ENCODE assay signal across 1 cellular context in the genomic region with DNA sequence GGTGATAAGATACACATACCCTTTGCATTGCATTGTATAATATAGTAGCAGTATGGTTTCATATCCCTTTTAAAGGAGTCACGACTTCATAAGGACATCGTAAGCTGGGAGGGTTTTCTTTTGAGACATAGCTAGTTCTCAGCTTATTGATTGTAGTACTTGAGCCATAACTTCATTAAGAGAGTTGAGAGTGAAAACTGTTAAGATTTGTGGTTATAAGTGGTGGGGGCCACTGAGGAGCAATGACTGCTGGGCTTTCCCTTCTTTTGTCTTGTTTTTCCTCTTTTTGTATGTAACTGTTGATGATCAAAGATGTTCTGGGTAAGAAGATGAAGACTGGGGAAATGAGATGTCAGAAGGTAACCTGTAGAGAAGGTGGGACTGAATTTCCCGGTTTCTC.
TF ChIP-seq lines count a peak whose summit lies in the region.

No MANE protein-coding gene starts in this region.

TF ChIP-seq in WTC11, 78 proteins besides CTCF, POLR2A, EP300 and RAD21 (continued from another document):
- TF ChIP-seq, protein P1, sequence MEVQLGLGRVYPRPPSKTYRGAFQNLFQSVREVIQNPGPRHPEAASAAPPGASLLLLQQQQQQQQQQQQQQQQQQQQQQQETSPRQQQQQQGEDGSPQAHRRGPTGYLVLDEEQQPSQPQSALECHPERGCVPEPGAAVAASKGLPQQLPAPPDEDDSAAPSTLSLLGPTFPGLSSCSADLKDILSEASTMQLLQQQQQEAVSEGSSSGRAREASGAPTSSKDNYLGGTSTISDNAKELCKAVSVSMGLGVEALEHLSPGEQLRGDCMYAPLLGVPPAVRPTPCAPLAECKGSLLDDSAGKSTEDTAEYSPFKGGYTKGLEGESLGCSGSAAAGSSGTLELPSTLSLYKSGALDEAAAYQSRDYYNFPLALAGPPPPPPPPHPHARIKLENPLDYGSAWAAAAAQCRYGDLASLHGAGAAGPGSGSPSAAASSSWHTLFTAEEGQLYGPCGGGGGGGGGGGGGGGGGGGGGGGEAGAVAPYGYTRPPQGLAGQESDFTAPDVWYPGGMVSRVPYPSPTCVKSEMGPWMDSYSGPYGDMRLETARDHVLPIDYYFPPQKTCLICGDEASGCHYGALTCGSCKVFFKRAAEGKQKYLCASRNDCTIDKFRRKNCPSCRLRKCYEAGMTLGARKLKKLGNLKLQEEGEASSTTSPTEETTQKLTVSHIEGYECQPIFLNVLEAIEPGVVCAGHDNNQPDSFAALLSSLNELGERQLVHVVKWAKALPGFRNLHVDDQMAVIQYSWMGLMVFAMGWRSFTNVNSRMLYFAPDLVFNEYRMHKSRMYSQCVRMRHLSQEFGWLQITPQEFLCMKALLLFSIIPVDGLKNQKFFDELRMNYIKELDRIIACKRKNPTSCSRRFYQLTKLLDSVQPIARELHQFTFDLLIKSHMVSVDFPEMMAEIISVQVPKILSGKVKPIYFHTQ (CRISPR knock-in tag; IDR thresholded peaks at IDR 0.05), result no peak
- TF ChIP-seq FOXJ3 (CRISPR knock-in tag; IDR thresholded peaks at IDR 0.05; ENCODE audit: borderline replicate concordance), result no peak
- TF ChIP-seq ELF4 (CRISPR knock-in tag; IDR thresholded peaks at IDR 0.05; ENCODE audit: low read depth), result no peak
- TF ChIP-seq KAT7 (CRISPR knock-in tag; IDR thresholded peaks at IDR 0.05; ENCODE audit: borderline replicate concordance), result no peak
- TF ChIP-seq JUN (CRISPR knock-in tag; IDR thresholded peaks at IDR 0.05), result no peak
- no peak for TF ChIP-seq TEAD4 (CRISPR knock-in tag; IDR thresholded peaks at IDR 0.05)
- TF ChIP-seq, protein P2, sequence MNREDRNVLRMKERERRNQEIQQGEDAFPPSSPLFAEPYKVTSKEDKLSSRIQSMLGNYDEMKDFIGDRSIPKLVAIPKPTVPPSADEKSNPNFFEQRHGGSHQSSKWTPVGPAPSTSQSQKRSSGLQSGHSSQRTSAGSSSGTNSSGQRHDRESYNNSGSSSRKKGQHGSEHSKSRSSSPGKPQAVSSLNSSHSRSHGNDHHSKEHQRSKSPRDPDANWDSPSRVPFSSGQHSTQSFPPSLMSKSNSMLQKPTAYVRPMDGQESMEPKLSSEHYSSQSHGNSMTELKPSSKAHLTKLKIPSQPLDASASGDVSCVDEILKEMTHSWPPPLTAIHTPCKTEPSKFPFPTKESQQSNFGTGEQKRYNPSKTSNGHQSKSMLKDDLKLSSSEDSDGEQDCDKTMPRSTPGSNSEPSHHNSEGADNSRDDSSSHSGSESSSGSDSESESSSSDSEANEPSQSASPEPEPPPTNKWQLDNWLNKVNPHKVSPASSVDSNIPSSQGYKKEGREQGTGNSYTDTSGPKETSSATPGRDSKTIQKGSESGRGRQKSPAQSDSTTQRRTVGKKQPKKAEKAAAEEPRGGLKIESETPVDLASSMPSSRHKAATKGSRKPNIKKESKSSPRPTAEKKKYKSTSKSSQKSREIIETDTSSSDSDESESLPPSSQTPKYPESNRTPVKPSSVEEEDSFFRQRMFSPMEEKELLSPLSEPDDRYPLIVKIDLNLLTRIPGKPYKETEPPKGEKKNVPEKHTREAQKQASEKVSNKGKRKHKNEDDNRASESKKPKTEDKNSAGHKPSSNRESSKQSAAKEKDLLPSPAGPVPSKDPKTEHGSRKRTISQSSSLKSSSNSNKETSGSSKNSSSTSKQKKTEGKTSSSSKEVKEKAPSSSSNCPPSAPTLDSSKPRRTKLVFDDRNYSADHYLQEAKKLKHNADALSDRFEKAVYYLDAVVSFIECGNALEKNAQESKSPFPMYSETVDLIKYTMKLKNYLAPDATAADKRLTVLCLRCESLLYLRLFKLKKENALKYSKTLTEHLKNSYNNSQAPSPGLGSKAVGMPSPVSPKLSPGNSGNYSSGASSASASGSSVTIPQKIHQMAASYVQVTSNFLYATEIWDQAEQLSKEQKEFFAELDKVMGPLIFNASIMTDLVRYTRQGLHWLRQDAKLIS (CRISPR knock-in tag; IDR thresholded peaks at IDR 0.05; ENCODE audit: borderline replicate concordance), result no peak
- TF ChIP-seq TEAD1 (CRISPR knock-in tag; IDR thresholded peaks at IDR 0.05), result no peak
